ENCODE assay signal across 8 cellular contexts in genomic region chr7:114922652-114923402, GRCh38. TPM values are rescaled to one million over a fixed set of nuclear protein-coding genes. Genes with fewer than 3 reads are reported as not detected.
A peak's percentile ranks its signal among the peaks of the same experiment; 100 is the strongest.
DNase-seq lines count a peak whose midpoint lies in the region; ATAC-seq and TF ChIP-seq lines count a peak whose summit lies in the region.

No MANE protein-coding gene starts in this region.

- ATAC-seq in HG02981 (IDR thresholded peaks at IDR 0.05; ENCODE audit: unreplicated experiment) (peak; percentile 30), PC-3 (peak; percentile 75), Right ventricle myocardium superior (ENCODE audit: poor library complexity) (peak; percentile 81)

- no peak for TF ChIP-seq POLR2A in prostate gland (IDR thresholded peaks at IDR 0.05)

- POLR2A ChIA-PET in PC-3 (lab: Charles Lee; ENCODE audit: unreplicated experiment), result interaction anchor here (0.9 kb wide), 1 partner anchor 59 kb away, joined by 3 read pairs; no protein-coding TSS in a partner anchor

- DNase-seq in NOMO-1 (lab: John Stamatoyannopoulos, UW; ENCODE audit: unreplicated experiment in 2 of 2), result peak; percentile 21 to 44
- DNase-seq in NOMO-1 treated with dmso at 0.1 percent for 144 hours (lab: John Stamatoyannopoulos, UW; ENCODE audit: unreplicated experiment), result no peak
- peak; percentile 81 for DNase-seq in PC-3
- peak; percentile 26 for DNase-seq in activated gamma-delta T cell treated with anti-CD3 and anti-CD28 coated beads, Interleukin-2, amount 50 U/mL, for 16 hours (ENCODE audit: low read depth)
- DNase-seq in Right ventricle myocardium superior, result peak; percentile 53
- peak; percentile 29 for DNase-seq in prostate gland (ENCODE audit: low spot score)
- no peak for DNase-seq in NCI-H1436 (lab: John Stamatoyannopoulos, UW)

- peak overlapping the region; percentile 98 for H2AFZ ChIP-seq in PC-3 (ENCODE audit: low read length)

- H3K27ac ChIP-seq in PC-3 (ENCODE audit: low read length), result peak overlapping the region; percentile 11
- peak overlapping the region; percentile 70 to 72 for H3K27ac ChIP-seq in prostate gland

- no peaks in the 10 kb centered on the region for H3F3A ChIP-seq in PC-3 (ENCODE audit: low read length, unreplicated experiment)

- H3K9ac ChIP-seq in PC-3 (ENCODE audit: low read length), result peak overlapping the region; percentile 86

- H3K79me2 ChIP-seq in PC-3 (ENCODE audit: low read length), result peaks cover 33% of the 10 kb centered on the region

- intact Hi-C loops in PC-3 (cut with micrococcal nuclease), result loop anchor here (5.0 kb wide), 2 partner anchors 214 to 294 kb away; no protein-coding TSS in a partner anchor
- intact Hi-C loops in Right ventricle myocardium superior (cut with DNase I), result no loop called here
- intact Hi-C loops in prostate gland (cut with DNase I), result loop anchor here (5.0 to 10.0 kb wide), 2 partner anchors 84 to 838 kb away; no protein-coding TSS in a partner anchor

- H3K36me3 ChIP-seq in PC-3 (ENCODE audit: low read depth, low read length), result no peaks in the 10 kb centered on the region; the same call in 1 of the 2 replicates
- H3K36me3 ChIP-seq in prostate gland, result no peaks in the 10 kb centered on the region

- H3K4me2 ChIP-seq in PC-3 (ENCODE audit: low read length), result peak overlapping the region; percentile 88

- no peaks in the 10 kb centered on the region for H3K9me2 ChIP-seq in PC-3 (replicated peaks; ENCODE audit: low read length)

- no peak for TF ChIP-seq CTCF in PC-3 (conservative IDR thresholded peaks at IDR 0.05; ENCODE audit: low read depth, low read length)
- TF ChIP-seq CTCF in prostate gland (IDR thresholded peaks at IDR 0.05), result no peak

- CTCF ChIA-PET in PC-3 (lab: Charles Lee), result no interaction called here

- H4K20me1 ChIP-seq in PC-3 (ENCODE audit: low read length), result no peaks in the 10 kb centered on the region

- H3K4me1 ChIP-seq in PC-3 (ENCODE audit: insufficient read depth, low read length) (peaks cover 13% of the 10 kb centered on the region), prostate gland (replicated peaks) (no peaks in the 10 kb centered on the region)

- WGBS in prostate gland, result 1% methylated on average over 36 of the region's 51 CpGs

- peak overlapping the region; percentile 78 for H3K4me3 ChIP-seq in PC-3 (ENCODE audit: low read length)
- H3K4me3 ChIP-seq in prostate gland, result peak overlapping the region; percentile 57 to 65

- BruUV-seq in PC-3 (replicated peaks; lab: Mats Ljungman, UMichigan), result no TSS peak

- H3K27me3 ChIP-seq in PC-3 (ENCODE audit: low read length) (no peaks in the 10 kb centered on the region), prostate gland (replicated peaks; ENCODE audit: insufficient read depth) (no peaks in the 10 kb centered on the region)

- no peaks in the 10 kb centered on the region for H3K9me3 ChIP-seq in PC-3 (ENCODE audit: low read length)
- no peaks in the 10 kb centered on the region for H3K9me3 ChIP-seq in prostate gland

RNA-seq across cellular contexts. Expression of gene MDFIC, which starts 0.9 kb away (rescaled TPM):
- total RNA-seq in PC-3 (2014; rRNA removed), result 31.6 and 33.9 TPM in 2 replicates
- total RNA-seq in Right ventricle myocardium superior, result 12.9 TPM
- 10 to 100 TPM; 17.2 to 24.8 TPM for total RNA-seq in prostate gland

Comparison
In these comparisons a context has a peak if more than half of its experiments do, and no peak if none do; other contexts are left out.
1. DNase-seq: peak in NOMO-1 (2 of 2), PC-3 (single experiment), activated gamma-delta T cell treated with anti-CD3 and anti-CD28 coated beads, Interleukin-2, amount 50 U/mL, for 16 hours (single experiment), Right ventricle myocardium superior (single experiment) and prostate gland (single experiment); none in NOMO-1 treated with dmso at 0.1 percent for 144 hours (single experiment) and NCI-H1436 (single experiment).
2. ATAC-seq: peak in every context shown above with its lines; median percentile 81 in Right ventricle myocardium superior; 75 in PC-3; 30 in HG02981.